Comparison of ENCODE assay signal across 9 cellular contexts in genomic region chr3:128950223-128950938, GRCh38. TPM values are rescaled to one million over a fixed set of nuclear protein-coding genes. Genes with fewer than 3 reads are reported as not detected.
A peak's percentile ranks its signal among the peaks of the same experiment; 100 is the strongest.
DNase-seq lines count a peak whose midpoint lies in the region; ATAC-seq and TF ChIP-seq lines count a peak whose summit lies in the region.
"Had no signal": no experiment of that assay in that cellular context is flagged by ENCODE, and none has a peak within 500 bp of the region (broad histone marks: within the 10 kb centered on the region; RNA-seq: fewer than 3 reads in every experiment).

No MANE protein-coding gene starts in this region.

- H3K27me3 ChIP-seq in sigmoid colon = no peaks in the 10 kb centered on the region
- H3K27me3 ChIP-seq in gastroesophageal sphincter = no peaks in the 10 kb centered on the region

- H3K4me1 ChIP-seq in sigmoid colon = no peaks in the 10 kb centered on the region
- no peaks in the 10 kb centered on the region for H3K4me1 ChIP-seq in gastroesophageal sphincter

- peak; percentile 38 for TF ChIP-seq CTCF in astrocyte of the spinal cord (IDR thresholded peaks at IDR 0.05; ENCODE audit: low read depth, low read length)
- no peak for TF ChIP-seq CTCF in sigmoid colon (IDR thresholded peaks at IDR 0.05)
- TF ChIP-seq CTCF in gastroesophageal sphincter (IDR thresholded peaks at IDR 0.05) = no peak

- no peak overlapping the region for H3K27ac ChIP-seq in sigmoid colon
- H3K27ac ChIP-seq in gastroesophageal sphincter = no peak overlapping the region

- peak; percentile 33 for DNase-seq in NCI-H748 (lab: John Stamatoyannopoulos, UW; ENCODE audit: unreplicated experiment)
- no peak for DNase-seq in NCI-H748 treated with DMSO at 0.1 percent for 48 hours (lab: John Stamatoyannopoulos, UW)
- DNase-seq in NCI-H1694 (lab: John Stamatoyannopoulos, UW) = peak; percentile 26
- DNase-seq in astrocyte of the spinal cord (ENCODE audit: low read depth, low spot score) = peak; percentile 31
- peak; percentile 39 for DNase-seq in mesenteric fat pad (ENCODE audit: low spot score)
- DNase-seq in sigmoid colon = no peak
- no peak for DNase-seq in NCI-H2227 (lab: John Stamatoyannopoulos, UW; ENCODE audit: unreplicated experiment)

- WGBS in sigmoid colon, 2 donors = 68 to 72% methylated on average over 15 of the region's 15 CpGs
- 45 to 78% methylated on average over 7 to 10 of the region's 15 CpGs for WGBS in gastroesophageal sphincter (ENCODE audit: low coverage in 1 of 2), 2 donors

- no peak overlapping the region for H3K4me3 ChIP-seq in astrocyte of the spinal cord (ENCODE audit: low read depth, low read length)
- H3K4me3 ChIP-seq in sigmoid colon = no peak overlapping the region
- H3K4me3 ChIP-seq in gastroesophageal sphincter = no peak overlapping the region
- H3K4me3 ChIP-seq: lung had no signal

- no peaks in the 10 kb centered on the region for H3K36me3 ChIP-seq in sigmoid colon
- no peaks in the 10 kb centered on the region for H3K36me3 ChIP-seq in gastroesophageal sphincter

- TF ChIP-seq POLR2A in sigmoid colon (IDR thresholded peaks at IDR 0.05) = no peak
- TF ChIP-seq POLR2A in gastroesophageal sphincter (IDR thresholded peaks at IDR 0.05) = no peak

- TF ChIP-seq EP300 in sigmoid colon (IDR thresholded peaks at IDR 0.05) (no peak), gastroesophageal sphincter (IDR thresholded peaks at IDR 0.05) (no peak)

- no peaks in the 10 kb centered on the region for H3K9me3 ChIP-seq in sigmoid colon
- no peaks in the 10 kb centered on the region for H3K9me3 ChIP-seq in gastroesophageal sphincter

- no peak for ATAC-seq in gastroesophageal sphincter

- in situ Hi-C loops in astrocyte of the spinal cord (cut with HindIII; ENCODE audit: low sequenced_read_pairs) = no loop called here

- intact Hi-C loops in sigmoid colon (cut with DNase I) = no loop called here

RNA-seq across cellular contexts. Expression of gene CFAP92, which starts 43.5 kb away (rescaled TPM):
- total RNA-seq in mesenteric fat pad (0.64 TPM), sigmoid colon (under 1 TPM in 3 of 4 donors, not detected in 1; under 0.01 to 0.83 (median 0.33) TPM), gastroesophageal sphincter (1 to 10 TPM in 3 of 4 donors, under 1 TPM in 1; 0.96 to 3.3 (median 2.3) TPM)
- 1 to 10 TPM in 1 of 3 donors, under 1 TPM in 1, not detected in 1; 0.61 to 1.2 TPM for polyA plus RNA-seq in sigmoid colon

RNA-seq across cellular contexts. Expression of gene EFCC1, which starts 50.7 kb away (rescaled TPM):
- 1.8 TPM for total RNA-seq in mesenteric fat pad
- total RNA-seq in sigmoid colon = 10 to 100 TPM in 1 of 4 donors, 1 to 10 TPM in 3; 4.6 to 15.0 (median 5.3) TPM
- 1 to 10 TPM in 2 of 3 donors, under 1 TPM in 1; 0.46 to 2.4 (median 1.9) TPM for polyA plus RNA-seq in sigmoid colon
- total RNA-seq in gastroesophageal sphincter = 10 to 100 TPM in 1 of 4 donors, 1 to 10 TPM in 3; 4.8 to 10.3 (median 6.5) TPM

Comparison
In these comparisons a context has a peak if more than half of its experiments do, and no peak if none do; other contexts are left out.
1. DNase-seq: peak in NCI-H748 (single experiment), NCI-H1694 (single experiment), astrocyte of the spinal cord (single experiment) and mesenteric fat pad (single experiment); none in NCI-H748 treated with DMSO at 0.1 percent for 48 hours (single experiment), sigmoid colon (single experiment) and NCI-H2227 (single experiment).